In the genomic region with DNA sequence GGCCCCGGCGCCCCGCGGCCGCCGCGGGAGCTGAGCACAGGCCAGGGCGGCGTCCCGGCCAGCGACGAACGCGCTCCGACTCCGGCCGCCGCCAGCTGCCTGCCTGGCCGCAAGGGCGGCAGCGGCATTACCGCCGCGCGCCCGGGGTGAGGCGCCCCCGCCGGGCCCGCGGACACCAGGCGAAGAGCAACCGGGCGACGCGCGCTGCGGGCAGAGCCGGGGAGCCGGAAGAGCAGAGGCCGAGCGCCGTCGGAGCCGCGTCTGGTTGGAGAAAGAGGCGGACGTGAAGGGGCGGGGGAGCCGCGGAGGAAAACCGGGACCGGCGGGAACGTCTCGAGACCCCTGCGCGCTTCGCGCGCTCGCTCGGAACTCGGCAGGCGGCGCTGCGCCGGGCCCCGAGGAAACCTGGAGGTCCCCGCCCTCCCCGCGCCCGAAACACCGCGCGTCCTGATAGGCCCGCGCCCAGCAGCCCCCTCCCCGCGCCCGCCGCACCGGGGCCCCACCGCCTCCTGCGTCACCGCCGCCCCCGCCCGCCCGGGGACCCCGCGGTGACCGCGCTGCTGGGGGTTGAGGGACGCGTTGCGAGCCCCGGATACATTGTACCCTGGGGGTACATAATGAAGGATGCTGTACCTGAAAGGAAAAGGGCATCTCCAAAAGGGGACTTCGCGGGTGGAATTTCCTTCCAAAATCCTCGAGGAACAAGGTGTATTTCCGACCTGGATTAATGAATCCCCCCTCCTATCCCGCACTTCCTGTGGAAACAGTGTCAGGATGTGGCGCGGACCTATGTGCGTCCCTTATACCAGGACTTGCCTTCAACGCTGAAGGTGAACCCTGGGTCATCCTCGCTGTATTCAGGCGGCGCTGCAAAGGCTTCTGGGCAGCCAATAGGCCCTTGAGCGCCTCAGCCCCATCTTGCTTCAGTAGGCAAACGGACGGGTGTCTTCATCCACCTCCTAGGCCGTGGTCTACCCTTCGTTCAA, we compare ENCODE assay signal across 1 cellular context.
TF ChIP-seq lines count a peak whose summit lies in the region.

No MANE protein-coding gene starts in this region.

TF ChIP-seq in GM12878, 131 proteins besides CTCF, POLR2A, EP300 and RAD21 (continued from another document and continues in another):
- TF ChIP-seq, protein P1, sequence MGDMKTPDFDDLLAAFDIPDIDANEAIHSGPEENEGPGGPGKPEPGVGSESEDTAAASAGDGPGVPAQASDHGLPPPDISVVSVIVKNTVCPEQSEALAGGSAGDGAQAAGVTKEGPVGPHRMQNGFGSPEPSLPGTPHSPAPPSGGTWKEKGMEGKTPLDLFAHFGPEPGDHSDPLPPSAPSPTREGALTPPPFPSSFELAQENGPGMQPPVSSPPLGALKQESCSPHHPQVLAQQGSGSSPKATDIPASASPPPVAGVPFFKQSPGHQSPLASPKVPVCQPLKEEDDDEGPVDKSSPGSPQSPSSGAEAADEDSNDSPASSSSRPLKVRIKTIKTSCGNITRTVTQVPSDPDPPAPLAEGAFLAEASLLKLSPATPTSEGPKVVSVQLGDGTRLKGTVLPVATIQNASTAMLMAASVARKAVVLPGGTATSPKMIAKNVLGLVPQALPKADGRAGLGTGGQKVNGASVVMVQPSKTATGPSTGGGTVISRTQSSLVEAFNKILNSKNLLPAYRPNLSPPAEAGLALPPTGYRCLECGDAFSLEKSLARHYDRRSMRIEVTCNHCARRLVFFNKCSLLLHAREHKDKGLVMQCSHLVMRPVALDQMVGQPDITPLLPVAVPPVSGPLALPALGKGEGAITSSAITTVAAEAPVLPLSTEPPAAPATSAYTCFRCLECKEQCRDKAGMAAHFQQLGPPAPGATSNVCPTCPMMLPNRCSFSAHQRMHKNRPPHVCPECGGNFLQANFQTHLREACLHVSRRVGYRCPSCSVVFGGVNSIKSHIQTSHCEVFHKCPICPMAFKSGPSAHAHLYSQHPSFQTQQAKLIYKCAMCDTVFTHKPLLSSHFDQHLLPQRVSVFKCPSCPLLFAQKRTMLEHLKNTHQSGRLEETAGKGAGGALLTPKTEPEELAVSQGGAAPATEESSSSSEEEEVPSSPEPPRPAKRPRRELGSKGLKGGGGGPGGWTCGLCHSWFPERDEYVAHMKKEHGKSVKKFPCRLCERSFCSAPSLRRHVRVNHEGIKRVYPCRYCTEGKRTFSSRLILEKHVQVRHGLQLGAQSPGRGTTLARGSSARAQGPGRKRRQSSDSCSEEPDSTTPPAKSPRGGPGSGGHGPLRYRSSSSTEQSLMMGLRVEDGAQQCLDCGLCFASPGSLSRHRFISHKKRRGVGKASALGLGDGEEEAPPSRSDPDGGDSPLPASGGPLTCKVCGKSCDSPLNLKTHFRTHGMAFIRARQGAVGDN (IDR thresholded peaks at IDR 0.05), result peak; percentile 93
- TF ChIP-seq RB1 (IDR thresholded peaks at IDR 0.05; ENCODE audit: borderline replicate concordance), result peak; percentile 91; the same call in 1 of the 2 replicates
- no peak for TF ChIP-seq JUNB (IDR thresholded peaks at IDR 0.05)
- TF ChIP-seq, protein P2, sequence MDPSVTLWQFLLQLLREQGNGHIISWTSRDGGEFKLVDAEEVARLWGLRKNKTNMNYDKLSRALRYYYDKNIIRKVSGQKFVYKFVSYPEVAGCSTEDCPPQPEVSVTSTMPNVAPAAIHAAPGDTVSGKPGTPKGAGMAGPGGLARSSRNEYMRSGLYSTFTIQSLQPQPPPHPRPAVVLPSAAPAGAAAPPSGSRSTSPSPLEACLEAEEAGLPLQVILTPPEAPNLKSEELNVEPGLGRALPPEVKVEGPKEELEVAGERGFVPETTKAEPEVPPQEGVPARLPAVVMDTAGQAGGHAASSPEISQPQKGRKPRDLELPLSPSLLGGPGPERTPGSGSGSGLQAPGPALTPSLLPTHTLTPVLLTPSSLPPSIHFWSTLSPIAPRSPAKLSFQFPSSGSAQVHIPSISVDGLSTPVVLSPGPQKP (IDR thresholded peaks at IDR 0.05; ENCODE audit: low read depth, low read length), result no peak
- TF ChIP-seq BHLHE40 (IDR thresholded peaks at IDR 0.05; ENCODE audit: borderline replicate concordance in 1 of 2, low read depth in 2 of 2, low read length in 1 of 2), result peak; percentile 31 to 71; a peak in 3 of 4 replicates
- TF ChIP-seq, protein P3, sequence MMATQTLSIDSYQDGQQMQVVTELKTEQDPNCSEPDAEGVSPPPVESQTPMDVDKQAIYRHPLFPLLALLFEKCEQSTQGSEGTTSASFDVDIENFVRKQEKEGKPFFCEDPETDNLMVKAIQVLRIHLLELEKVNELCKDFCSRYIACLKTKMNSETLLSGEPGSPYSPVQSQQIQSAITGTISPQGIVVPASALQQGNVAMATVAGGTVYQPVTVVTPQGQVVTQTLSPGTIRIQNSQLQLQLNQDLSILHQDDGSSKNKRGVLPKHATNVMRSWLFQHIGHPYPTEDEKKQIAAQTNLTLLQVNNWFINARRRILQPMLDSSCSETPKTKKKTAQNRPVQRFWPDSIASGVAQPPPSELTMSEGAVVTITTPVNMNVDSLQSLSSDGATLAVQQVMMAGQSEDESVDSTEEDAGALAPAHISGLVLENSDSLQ (IDR thresholded peaks at IDR 0.05), result no peak
- TF ChIP-seq SPI1 (IDR thresholded peaks at IDR 0.05; ENCODE audit: borderline replicate concordance, insufficient read depth, low read depth, low read length), result no peak
- 0 out of 2 replicates have a peak, but pooled peaks have one; percentile 20 for TF ChIP-seq TBL1XR1 (IDR thresholded peaks at IDR 0.05; ENCODE audit: low read depth, low read length)
- TF ChIP-seq ZBED1 (IDR thresholded peaks at IDR 0.05; ENCODE audit: borderline replicate concordance), result no peak
- TF ChIP-seq, protein P4, sequence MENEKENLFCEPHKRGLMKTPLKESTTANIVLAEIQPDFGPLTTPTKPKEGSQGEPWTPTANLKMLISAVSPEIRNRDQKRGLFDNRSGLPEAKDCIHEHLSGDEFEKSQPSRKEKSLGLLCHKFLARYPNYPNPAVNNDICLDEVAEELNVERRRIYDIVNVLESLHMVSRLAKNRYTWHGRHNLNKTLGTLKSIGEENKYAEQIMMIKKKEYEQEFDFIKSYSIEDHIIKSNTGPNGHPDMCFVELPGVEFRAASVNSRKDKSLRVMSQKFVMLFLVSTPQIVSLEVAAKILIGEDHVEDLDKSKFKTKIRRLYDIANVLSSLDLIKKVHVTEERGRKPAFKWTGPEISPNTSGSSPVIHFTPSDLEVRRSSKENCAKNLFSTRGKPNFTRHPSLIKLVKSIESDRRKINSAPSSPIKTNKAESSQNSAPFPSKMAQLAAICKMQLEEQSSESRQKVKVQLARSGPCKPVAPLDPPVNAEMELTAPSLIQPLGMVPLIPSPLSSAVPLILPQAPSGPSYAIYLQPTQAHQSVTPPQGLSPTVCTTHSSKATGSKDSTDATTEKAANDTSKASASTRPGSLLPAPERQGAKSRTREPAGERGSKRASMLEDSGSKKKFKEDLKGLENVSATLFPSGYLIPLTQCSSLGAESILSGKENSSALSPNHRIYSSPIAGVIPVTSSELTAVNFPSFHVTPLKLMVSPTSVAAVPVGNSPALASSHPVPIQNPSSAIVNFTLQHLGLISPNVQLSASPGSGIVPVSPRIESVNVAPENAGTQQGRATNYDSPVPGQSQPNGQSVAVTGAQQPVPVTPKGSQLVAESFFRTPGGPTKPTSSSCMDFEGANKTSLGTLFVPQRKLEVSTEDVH (IDR thresholded peaks at IDR 0.05; ENCODE audit: low read depth, partially characterized antibody), result no peak
- TF ChIP-seq, protein P5, sequence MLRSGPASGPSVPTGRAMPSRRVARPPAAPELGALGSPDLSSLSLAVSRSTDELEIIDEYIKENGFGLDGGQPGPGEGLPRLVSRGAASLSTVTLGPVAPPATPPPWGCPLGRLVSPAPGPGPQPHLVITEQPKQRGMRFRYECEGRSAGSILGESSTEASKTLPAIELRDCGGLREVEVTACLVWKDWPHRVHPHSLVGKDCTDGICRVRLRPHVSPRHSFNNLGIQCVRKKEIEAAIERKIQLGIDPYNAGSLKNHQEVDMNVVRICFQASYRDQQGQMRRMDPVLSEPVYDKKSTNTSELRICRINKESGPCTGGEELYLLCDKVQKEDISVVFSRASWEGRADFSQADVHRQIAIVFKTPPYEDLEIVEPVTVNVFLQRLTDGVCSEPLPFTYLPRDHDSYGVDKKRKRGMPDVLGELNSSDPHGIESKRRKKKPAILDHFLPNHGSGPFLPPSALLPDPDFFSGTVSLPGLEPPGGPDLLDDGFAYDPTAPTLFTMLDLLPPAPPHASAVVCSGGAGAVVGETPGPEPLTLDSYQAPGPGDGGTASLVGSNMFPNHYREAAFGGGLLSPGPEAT (IDR thresholded peaks at IDR 0.05; ENCODE audit: low read depth), result peak; percentile 60; the same call in 1 of the 2 replicates
- TF ChIP-seq ZNF24 (IDR thresholded peaks at IDR 0.05), result 0 out of 2 replicates have a peak, but pooled peaks have one; percentile 21
- TF ChIP-seq, protein P6, sequence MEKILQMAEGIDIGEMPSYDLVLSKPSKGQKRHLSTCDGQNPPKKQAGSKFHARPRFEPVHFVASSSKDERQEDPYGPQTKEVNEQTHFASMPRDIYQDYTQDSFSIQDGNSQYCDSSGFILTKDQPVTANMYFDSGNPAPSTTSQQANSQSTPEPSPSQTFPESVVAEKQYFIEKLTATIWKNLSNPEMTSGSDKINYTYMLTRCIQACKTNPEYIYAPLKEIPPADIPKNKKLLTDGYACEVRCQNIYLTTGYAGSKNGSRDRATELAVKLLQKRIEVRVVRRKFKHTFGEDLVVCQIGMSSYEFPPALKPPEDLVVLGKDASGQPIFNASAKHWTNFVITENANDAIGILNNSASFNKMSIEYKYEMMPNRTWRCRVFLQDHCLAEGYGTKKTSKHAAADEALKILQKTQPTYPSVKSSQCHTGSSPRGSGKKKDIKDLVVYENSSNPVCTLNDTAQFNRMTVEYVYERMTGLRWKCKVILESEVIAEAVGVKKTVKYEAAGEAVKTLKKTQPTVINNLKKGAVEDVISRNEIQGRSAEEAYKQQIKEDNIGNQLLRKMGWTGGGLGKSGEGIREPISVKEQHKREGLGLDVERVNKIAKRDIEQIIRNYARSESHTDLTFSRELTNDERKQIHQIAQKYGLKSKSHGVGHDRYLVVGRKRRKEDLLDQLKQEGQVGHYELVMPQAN (conservative IDR thresholded peaks at IDR 0.05), result no peak; the same call in none of the 2 replicates
- TF ChIP-seq, protein P7, sequence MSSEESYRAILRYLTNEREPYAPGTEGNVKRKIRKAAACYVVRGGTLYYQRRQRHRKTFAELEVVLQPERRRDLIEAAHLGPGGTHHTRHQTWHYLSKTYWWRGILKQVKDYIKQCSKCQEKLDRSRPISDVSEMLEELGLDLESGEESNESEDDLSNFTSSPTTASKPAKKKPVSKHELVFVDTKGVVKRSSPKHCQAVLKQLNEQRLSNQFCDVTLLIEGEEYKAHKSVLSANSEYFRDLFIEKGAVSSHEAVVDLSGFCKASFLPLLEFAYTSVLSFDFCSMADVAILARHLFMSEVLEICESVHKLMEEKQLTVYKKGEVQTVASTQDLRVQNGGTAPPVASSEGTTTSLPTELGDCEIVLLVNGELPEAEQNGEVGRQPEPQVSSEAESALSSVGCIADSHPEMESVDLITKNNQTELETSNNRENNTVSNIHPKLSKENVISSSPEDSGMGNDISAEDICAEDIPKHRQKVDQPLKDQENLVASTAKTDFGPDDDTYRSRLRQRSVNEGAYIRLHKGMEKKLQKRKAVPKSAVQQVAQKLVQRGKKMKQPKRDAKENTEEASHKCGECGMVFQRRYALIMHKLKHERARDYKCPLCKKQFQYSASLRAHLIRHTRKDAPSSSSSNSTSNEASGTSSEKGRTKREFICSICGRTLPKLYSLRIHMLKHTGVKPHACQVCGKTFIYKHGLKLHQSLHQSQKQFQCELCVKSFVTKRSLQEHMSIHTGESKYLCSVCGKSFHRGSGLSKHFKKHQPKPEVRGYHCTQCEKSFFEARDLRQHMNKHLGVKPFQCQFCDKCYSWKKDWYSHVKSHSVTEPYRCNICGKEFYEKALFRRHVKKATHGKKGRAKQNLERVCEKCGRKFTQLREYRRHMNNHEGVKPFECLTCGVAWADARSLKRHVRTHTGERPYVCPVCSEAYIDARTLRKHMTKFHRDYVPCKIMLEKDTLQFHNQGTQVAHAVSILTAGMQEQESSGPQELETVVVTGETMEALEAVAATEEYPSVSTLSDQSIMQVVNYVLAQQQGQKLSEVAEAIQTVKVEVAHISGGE (CRISPR knock-in tag; IDR thresholded peaks at IDR 0.05), result no peak
- peak; percentile 90; the same call in 1 of the 2 replicates for TF ChIP-seq SMARCA5 (IDR thresholded peaks at IDR 0.05)
- TF ChIP-seq RUNX3 (IDR thresholded peaks at IDR 0.05; ENCODE audit: low read length), result peak; percentile 22; the same call in 1 of the 2 replicates
- TF ChIP-seq, protein P8, sequence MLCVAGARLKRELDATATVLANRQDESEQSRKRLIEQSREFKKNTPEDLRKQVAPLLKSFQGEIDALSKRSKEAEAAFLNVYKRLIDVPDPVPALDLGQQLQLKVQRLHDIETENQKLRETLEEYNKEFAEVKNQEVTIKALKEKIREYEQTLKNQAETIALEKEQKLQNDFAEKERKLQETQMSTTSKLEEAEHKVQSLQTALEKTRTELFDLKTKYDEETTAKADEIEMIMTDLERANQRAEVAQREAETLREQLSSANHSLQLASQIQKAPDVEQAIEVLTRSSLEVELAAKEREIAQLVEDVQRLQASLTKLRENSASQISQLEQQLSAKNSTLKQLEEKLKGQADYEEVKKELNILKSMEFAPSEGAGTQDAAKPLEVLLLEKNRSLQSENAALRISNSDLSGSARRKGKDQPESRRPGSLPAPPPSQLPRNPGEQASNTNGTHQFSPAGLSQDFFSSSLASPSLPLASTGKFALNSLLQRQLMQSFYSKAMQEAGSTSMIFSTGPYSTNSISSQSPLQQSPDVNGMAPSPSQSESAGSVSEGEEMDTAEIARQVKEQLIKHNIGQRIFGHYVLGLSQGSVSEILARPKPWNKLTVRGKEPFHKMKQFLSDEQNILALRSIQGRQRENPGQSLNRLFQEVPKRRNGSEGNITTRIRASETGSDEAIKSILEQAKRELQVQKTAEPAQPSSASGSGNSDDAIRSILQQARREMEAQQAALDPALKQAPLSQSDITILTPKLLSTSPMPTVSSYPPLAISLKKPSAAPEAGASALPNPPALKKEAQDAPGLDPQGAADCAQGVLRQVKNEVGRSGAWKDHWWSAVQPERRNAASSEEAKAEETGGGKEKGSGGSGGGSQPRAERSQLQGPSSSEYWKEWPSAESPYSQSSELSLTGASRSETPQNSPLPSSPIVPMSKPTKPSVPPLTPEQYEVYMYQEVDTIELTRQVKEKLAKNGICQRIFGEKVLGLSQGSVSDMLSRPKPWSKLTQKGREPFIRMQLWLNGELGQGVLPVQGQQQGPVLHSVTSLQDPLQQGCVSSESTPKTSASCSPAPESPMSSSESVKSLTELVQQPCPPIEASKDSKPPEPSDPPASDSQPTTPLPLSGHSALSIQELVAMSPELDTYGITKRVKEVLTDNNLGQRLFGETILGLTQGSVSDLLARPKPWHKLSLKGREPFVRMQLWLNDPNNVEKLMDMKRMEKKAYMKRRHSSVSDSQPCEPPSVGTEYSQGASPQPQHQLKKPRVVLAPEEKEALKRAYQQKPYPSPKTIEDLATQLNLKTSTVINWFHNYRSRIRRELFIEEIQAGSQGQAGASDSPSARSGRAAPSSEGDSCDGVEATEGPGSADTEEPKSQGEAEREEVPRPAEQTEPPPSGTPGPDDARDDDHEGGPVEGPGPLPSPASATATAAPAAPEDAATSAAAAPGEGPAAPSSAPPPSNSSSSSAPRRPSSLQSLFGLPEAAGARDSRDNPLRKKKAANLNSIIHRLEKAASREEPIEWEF (IDR thresholded peaks at IDR 0.05; ENCODE audit: insufficient replicate concordance, low read depth, low read length), result no peak
- no peak for TF ChIP-seq ZNF217 (IDR thresholded peaks at IDR 0.05)
- peak; percentile 90 for TF ChIP-seq LARP7 (IDR thresholded peaks at IDR 0.05)
- TF ChIP-seq FOXM1 (IDR thresholded peaks at IDR 0.05; ENCODE audit: low read depth, low read length), result no peak
